ENCODE assay signal across 19 cellular contexts in the genomic region with DNA sequence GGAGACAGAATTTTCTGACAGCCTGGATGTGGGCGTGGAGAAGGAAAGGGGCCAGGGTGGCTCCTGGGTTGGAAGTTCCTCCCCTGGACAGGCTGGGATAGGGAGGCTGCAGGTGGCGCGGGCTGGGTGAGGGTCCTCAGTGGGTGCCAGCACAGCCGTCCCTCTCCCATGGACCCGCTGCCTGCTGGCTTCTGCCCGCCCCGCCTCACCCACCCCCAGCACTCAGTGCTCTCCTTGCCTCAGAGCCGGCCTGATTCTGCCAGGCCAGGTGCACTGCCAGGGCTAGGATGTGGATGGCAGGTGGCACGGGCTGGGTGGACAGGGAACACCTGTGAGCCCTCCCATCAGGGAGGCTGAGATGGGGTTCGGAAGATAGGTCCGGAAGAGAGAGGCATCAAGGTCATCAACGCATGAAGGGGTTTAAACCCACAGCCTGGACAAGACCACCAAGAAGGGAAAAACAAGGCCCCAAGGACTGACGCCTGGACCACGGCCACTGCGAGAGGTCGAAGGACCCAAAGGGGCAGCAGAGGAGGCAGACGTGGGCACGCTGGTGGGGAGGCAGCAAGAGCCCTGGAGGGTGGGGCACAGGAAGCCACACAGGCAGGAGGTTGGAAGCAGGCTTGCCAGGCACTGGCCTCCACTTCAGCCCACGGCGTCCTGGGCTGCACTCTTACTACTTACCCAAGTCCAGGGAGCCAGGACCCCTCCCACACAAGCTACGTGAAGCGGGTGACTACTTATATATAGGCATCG.
DNase-seq lines count a peak whose midpoint lies in the region; ATAC-seq and TF ChIP-seq lines count a peak whose summit lies in the region.
"Had no signal": no experiment of that assay in that cellular context is flagged by ENCODE, and none has a peak within 500 bp of the region (broad histone marks: within the 10 kb centered on the region; RNA-seq: fewer than 3 reads in every experiment).

No MANE protein-coding gene starts in this region.

- H3K27me3 ChIP-seq in duodenal mucosa (ENCODE audit: control insufficient read depth in 1 of 2, insufficient read depth in 2 of 2, low read length in 2 of 2) (no peaks in the 10 kb centered on the region), spleen (replicated peaks in 1 of 7) (peaks cover 0 to 63% (median 10%) of the 10 kb centered on the region in 7 donors)

- H3K4me1 ChIP-seq in duodenal mucosa (ENCODE audit: control insufficient read depth in 1 of 2, insufficient read depth in 2 of 2, low read length in 2 of 2) (peaks cover 13 to 15% of the 10 kb centered on the region in 2 donors), mucosa of descending colon (ENCODE audit: low read depth) (peaks cover 13% of the 10 kb centered on the region), spleen (peaks cover 0 to 45% (median 16%) of the 10 kb centered on the region in 6 donors)
- H3K4me1 ChIP-seq: BE2C had no signal

- peak overlapping the region; percentile 53 to 67 for H3K4me3 ChIP-seq in duodenal mucosa (ENCODE audit: low read depth in 1 of 2, low read length in 2 of 2)
- H3K4me3 ChIP-seq in mucosa of descending colon, result no peak overlapping the region
- no peak overlapping the region for H3K4me3 ChIP-seq in spleen

- DNase-seq in GM10266 (ENCODE audit: extremely low spot score), result peak; percentile 15
- peak in 2 of 3 donors; percentile 30 to 53 for DNase-seq in mucosa of descending colon
- DNase-seq in spleen, result peak; percentile 73
- DNase-seq in substantia nigra (lab: John Stamatoyannopoulos, UW), result no peak
- DNase-seq in type B pancreatic cell (ENCODE audit: extremely low spot score, unreplicated experiment), result no peak
- DNase-seq: ACHN; BE2C; CD8-positive, alpha-beta memory T cell; DND-41; GDM1; H9; KG1; NCI-H1092; NCI-H2107; NCI-H226; NCI-H526; NK-92 treated with Interleukin-12 subunit alpha and Interleukin-12 subunit beta, amount 100 ng/mL, for 24 hours had no signal

- H3K27ac Mint-ChIP-seq in type B pancreatic cell, result no peak overlapping the region
- H3K27ac Mint-ChIP-seq: CD8-positive, alpha-beta memory T cell; H9 had no signal

- H3K9me3 Mint-ChIP-seq in type B pancreatic cell, result no peaks in the 10 kb centered on the region
- H3K9me3 Mint-ChIP-seq: H9 had no signal

- H3K4me1 Mint-ChIP-seq in type B pancreatic cell (ENCODE audit: unreplicated experiment), result peaks cover 7% of the 10 kb centered on the region

- H3K27ac ChIP-seq in duodenal mucosa (ENCODE audit: low read depth, low read length), result no peak overlapping the region
- H3K27ac ChIP-seq in spleen, result peak overlapping the region in 1 of 8 donors; percentile 55
- H3K27ac ChIP-seq in substantia nigra (ENCODE audit: low read depth, low read length, poor library complexity, severe bottlenecking), result no peak overlapping the region

- TF ChIP-seq CTCF in GM10266 (IDR thresholded peaks at IDR 0.05; ENCODE audit: control insufficient read depth, insufficient read depth, low read depth, missing control alignments) (no peak), mucosa of descending colon (IDR thresholded peaks at IDR 0.05) (no peak), spleen (IDR thresholded peaks at IDR 0.05 in 8 of 11, conservative IDR thresholded peaks at IDR 0.05 in 3 of 11) (no peak), type B pancreatic cell (conservative IDR thresholded peaks at IDR 0.05) (no peak)

- no peaks in the 10 kb centered on the region for H3K9me3 ChIP-seq in duodenal mucosa (ENCODE audit: control insufficient read depth in 1 of 2, low read length in 2 of 2)
- no peaks in the 10 kb centered on the region for H3K9me3 ChIP-seq in mucosa of descending colon
- no peaks in the 10 kb centered on the region for H3K9me3 ChIP-seq in spleen
- H3K9me3 ChIP-seq: BE2C had no signal

- H3K27me3 Mint-ChIP-seq in type B pancreatic cell, result peaks cover 45% of the 10 kb centered on the region

- no peak for TF ChIP-seq POLR2A in spleen (IDR thresholded peaks at IDR 0.05)

- H3K9ac ChIP-seq in duodenal mucosa (ENCODE audit: low read depth in 1 of 2, low read length in 2 of 2), result peak overlapping the region; percentile 45

- H3K36me3 Mint-ChIP-seq in type B pancreatic cell, result no peaks in the 10 kb centered on the region
- H3K36me3 Mint-ChIP-seq: CD8-positive, alpha-beta memory T cell had no signal

- H3K36me3 ChIP-seq in duodenal mucosa (ENCODE audit: control insufficient read depth in 1 of 2, insufficient read depth in 2 of 2, low read length in 2 of 2) (no peaks in the 10 kb centered on the region), mucosa of descending colon (ENCODE audit: low read depth) (no peaks in the 10 kb centered on the region), spleen (no peaks in the 10 kb centered on the region)
- H3K36me3 ChIP-seq: BE2C had no signal

- WGBS in spleen, 5 donors, result 69 to 80% (median 77%) methylated on average over 20 to 23 of the region's 23 CpGs

- intact Hi-C loops in mucosa of descending colon (cut with DNase I, micrococcal nuclease) (no loop called here), spleen (cut with DNase I; ENCODE audit: low total_unique reads) (no loop called here)

- H3K4me3 Mint-ChIP-seq in type B pancreatic cell, result no peak overlapping the region
- H3K4me3 Mint-ChIP-seq: CD8-positive, alpha-beta memory T cell; H9 had no signal

- peak; percentile 78 for ATAC-seq in mucosa of descending colon
- ATAC-seq in GM19023 (IDR thresholded peaks at IDR 0.05; ENCODE audit: unreplicated experiment), result no peak

Comparison
In these comparisons a context has a peak if more than half of its experiments do, and no peak if none do; other contexts are left out.
1. DNase-seq: peak in GM10266 (single experiment), mucosa of descending colon (2 of 3) and spleen (single experiment); none in substantia nigra (0 of 49) and type B pancreatic cell (single experiment).
2. H3K4me3 ChIP-seq: peak in duodenal mucosa (2 of 2); none in mucosa of descending colon (single experiment) and spleen (0 of 8).